In genomic region chr6:154092336-154092962, GRCh38 we compare ENCODE assay signal across 22 cellular contexts. TPM values are rescaled to one million over a fixed set of nuclear protein-coding genes. Genes with fewer than 3 reads are reported as not detected.
DNase-seq lines count a peak whose midpoint lies in the region; ATAC-seq and TF ChIP-seq lines count a peak whose summit lies in the region.
"Had no signal": no experiment of that assay in that cellular context is flagged by ENCODE, and none has a peak within 500 bp of the region (broad histone marks: within the 10 kb centered on the region; RNA-seq: fewer than 3 reads in every experiment).

No MANE protein-coding gene starts in this region.

- no peaks in the 10 kb centered on the region for H3K36me3 ChIP-seq in WERI-Rb-1

- no peak overlapping the region for H3K4me3 Mint-ChIP-seq in activated CD8-positive, alpha-beta T cell treated with anti-CD3 and anti-CD28 coated beads, Interleukin-2, amount 10 ng/mL, durations not matched to agents 7 days and 5 days
- H3K4me3 Mint-ChIP-seq: CD4-positive, CD25-positive, alpha-beta regulatory T cell; CD8-positive, alpha-beta T cell had no signal

- H3K9me3 ChIP-seq in WERI-Rb-1 (ENCODE audit: severe bottlenecking): no peaks in the 10 kb centered on the region
- H3K9me3 ChIP-seq: A549, Caco-2 had no signal

- no peak overlapping the region for H3K4me3 ChIP-seq in WERI-Rb-1 (ENCODE audit: low read depth, low read length)
- H3K4me3 ChIP-seq: A549, GM12878, GM23248 had no signal

- ATAC-seq in activated CD8-positive, alpha-beta T cell treated with anti-CD3 and anti-CD28 coated beads, Interleukin-2, amount 10 ng/mL, durations not matched to agents 7 days and 5 days: no peak
- ATAC-seq: A549; CD8-positive, alpha-beta T cell; GM12878 had no signal

- no peaks in the 10 kb centered on the region for H3K36me3 Mint-ChIP-seq in activated CD8-positive, alpha-beta T cell treated with anti-CD3 and anti-CD28 coated beads, Interleukin-2, amount 10 ng/mL, durations not matched to agents 7 days and 5 days (ENCODE audit: low read depth)
- H3K36me3 Mint-ChIP-seq: CD4-positive, CD25-positive, alpha-beta regulatory T cell; CD8-positive, alpha-beta T cell had no signal

- no peak overlapping the region for H3K27ac ChIP-seq in WERI-Rb-1
- H3K27ac ChIP-seq: A549, GM23248 had no signal

- H3K9me3 Mint-ChIP-seq in activated CD8-positive, alpha-beta T cell treated with anti-CD3 and anti-CD28 coated beads, Interleukin-2, amount 10 ng/mL, durations not matched to agents 7 days and 5 days (ENCODE audit: insufficient read depth): no peaks in the 10 kb centered on the region
- H3K9me3 Mint-ChIP-seq: CD8-positive, alpha-beta T cell had no signal

- H3K27me3 ChIP-seq in WERI-Rb-1 (ENCODE audit: insufficient read depth, low read depth, severe bottlenecking): no peaks in the 10 kb centered on the region

- POLR2A ChIA-PET in activated CD8-positive, alpha-beta T cell treated with anti-CD3 and anti-CD28 coated beads, Interleukin-2, amount 10 ng/mL, durations not matched to agents 7 days and 5 days (lab: Charles Lee): no interaction called here

- CTCF ChIA-PET in activated CD8-positive, alpha-beta T cell treated with anti-CD3 and anti-CD28 coated beads, Interleukin-2, amount 10 ng/mL, durations not matched to agents 7 days and 5 days (lab: Charles Lee): interaction anchor here (1.0 kb wide), 1 partner anchor 10 kb away, joined by 3 read pairs; no protein-coding TSS in a partner anchor

- TF ChIP-seq CTCF in WERI-Rb-1 (IDR thresholded peaks at IDR 0.05; ENCODE audit: low read depth, low read length): no peak

- H3K27me3 Mint-ChIP-seq in activated CD8-positive, alpha-beta T cell treated with anti-CD3 and anti-CD28 coated beads, Interleukin-2, amount 10 ng/mL, durations not matched to agents 7 days and 5 days (ENCODE audit: low read depth): no peaks in the 10 kb centered on the region
- H3K27me3 Mint-ChIP-seq: CD4-positive, CD25-positive, alpha-beta regulatory T cell had no signal

- no peak overlapping the region for H3K27ac Mint-ChIP-seq in activated CD8-positive, alpha-beta T cell treated with anti-CD3 and anti-CD28 coated beads, Interleukin-2, amount 10 ng/mL, durations not matched to agents 7 days and 5 days
- H3K27ac Mint-ChIP-seq: CD4-positive, CD25-positive, alpha-beta regulatory T cell; CD8-positive, alpha-beta T cell had no signal

- no peaks in the 10 kb centered on the region for H3K4me1 Mint-ChIP-seq in activated CD8-positive, alpha-beta T cell treated with anti-CD3 and anti-CD28 coated beads, Interleukin-2, amount 10 ng/mL, durations not matched to agents 7 days and 5 days (ENCODE audit: low read depth)
- H3K4me1 Mint-ChIP-seq: CD4-positive, CD25-positive, alpha-beta regulatory T cell had no signal

- DNase-seq in NCI-H82 (lab: John Stamatoyannopoulos, UW): peak; percentile 18
- no peak for DNase-seq in NCI-H82 treated with DMSO at 0.1 percent for 48 hours (lab: John Stamatoyannopoulos, UW; ENCODE audit: unreplicated experiment)
- peak; percentile 19 for DNase-seq in NCI-H69 (lab: John Stamatoyannopoulos, UW)
- DNase-seq in WERI-Rb-1: peak; percentile 31
- DNase-seq in medulla oblongata (ENCODE audit: extremely low spot score): no peak
- DNase-seq in CD1c-positive myeloid dendritic cell (ENCODE audit: extremely low spot score): no peak
- DNase-seq in activated CD8-positive, alpha-beta T cell treated with anti-CD3 and anti-CD28 coated beads, Interleukin-2, amount 10 ng/mL, durations not matched to agents 7 days and 5 days: no peak
- DNase-seq: 8988T; ACHN; AML-193; Caco-2; CD4-positive, CD25-positive, alpha-beta regulatory T cell; CD8-positive, alpha-beta T cell; DMS153; DND-41; GDM1; GM23248; H7; HCEC 1CT had no signal

RNA-seq across cellular contexts. Expression of gene OPRM1, which starts 53.4 kb away (rescaled TPM):
- total RNA-seq in activated CD8-positive, alpha-beta T cell treated with anti-CD3 and anti-CD28 coated beads, Interleukin-2, amount 10 ng/mL, durations not matched to agents 7 days and 5 days: not detected
- total RNA-seq: Caco-2; CD4-positive, CD25-positive, alpha-beta regulatory T cell; CD8-positive, alpha-beta T cell; GM12878; GM23248; H1; H7 had no signal

Comparison
In these comparisons a context has a peak if more than half of its experiments do, and no peak if none do; other contexts are left out.
1. DNase-seq: peak in NCI-H82 (single experiment), NCI-H69 (single experiment) and WERI-Rb-1 (single experiment); none in NCI-H82 treated with DMSO at 0.1 percent for 48 hours (single experiment), medulla oblongata (single experiment), CD1c-positive myeloid dendritic cell (single experiment) and activated CD8-positive, alpha-beta T cell treated with anti-CD3 and anti-CD28 coated beads, Interleukin-2, amount 10 ng/mL, durations not matched to agents 7 days and 5 days (single experiment).